22 cellular contexts compared by ENCODE assay signal in genomic region chr5:128477946-128478345, GRCh38.
DNase-seq lines count a peak whose midpoint lies in the region; ATAC-seq, FAIRE-seq and TF ChIP-seq lines count a peak whose summit lies in the region.
"Had no signal": no experiment of that assay in that cellular context is flagged by ENCODE, and none has a peak within 500 bp of the region (broad histone marks: within the 10 kb centered on the region; RNA-seq: fewer than 3 reads in every experiment).

No MANE protein-coding gene starts in this region.

- H3K4me3 Mint-ChIP-seq in astrocyte (ENCODE audit: unreplicated experiment), result no peak overlapping the region
- H3K4me3 Mint-ChIP-seq: CD14-positive monocyte; CD8-positive, alpha-beta memory T cell had no signal

- no peaks in the 10 kb centered on the region for H3K27me3 Mint-ChIP-seq in astrocyte (ENCODE audit: low read depth, unreplicated experiment)
- H3K27me3 Mint-ChIP-seq: CD8-positive, alpha-beta memory T cell had no signal

- peaks cover 0 to 23% (median 15%) of the 10 kb centered on the region in 10 experiments; a peak in 12 of 20 replicates for H3K4me1 ChIP-seq in BLaER1 treated with 17β-estradiol and CSF1 and Interleukin-3, amounts not matched to agents 10 nM and 100 nM
- H3K4me1 ChIP-seq in astrocyte (ENCODE audit: insufficient read depth, low read length) (no peaks in the 10 kb centered on the region), lung (ENCODE audit: control insufficient read depth in 2 of 2, insufficient read depth in 2 of 2, low read length in 2 of 2) (peaks cover 0 to 9% of the 10 kb centered on the region in 2 donors)
- H3K4me1 ChIP-seq: SJSA1 had no signal

- no peak overlapping the region for H2AFZ ChIP-seq in astrocyte (ENCODE audit: low read depth, low read length)

- FAIRE-seq in astrocyte (lab: Jason Lieb, UNC), result no peak
- FAIRE-seq: GM12891, H54, RCC 7860 had no signal

- H3K36me3 Mint-ChIP-seq in astrocyte (ENCODE audit: low read depth, unreplicated experiment), result no peaks in the 10 kb centered on the region
- H3K36me3 Mint-ChIP-seq: CD8-positive, alpha-beta memory T cell had no signal

- no peak overlapping the region for H3K4me3 ChIP-seq in BLaER1 treated with 17β-estradiol and CSF1 and Interleukin-3, amounts not matched to agents 10 nM and 100 nM
- H3K4me3 ChIP-seq in astrocyte (ENCODE audit: insufficient read depth, low read depth, low read length) (no peak overlapping the region), lung (no peak overlapping the region)
- H3K4me3 ChIP-seq: SJSA1 had no signal

- intact Hi-C loops in left cardiac atrium (cut with DNase I), result no loop called here

- no peak overlapping the region for H3K27ac Mint-ChIP-seq in astrocyte (ENCODE audit: unreplicated experiment)
- H3K27ac Mint-ChIP-seq: CD14-positive monocyte; CD8-positive, alpha-beta memory T cell had no signal

- H3K79me2 ChIP-seq in astrocyte (ENCODE audit: insufficient read depth, low read length), result no peaks in the 10 kb centered on the region

- no peaks in the 10 kb centered on the region for H3K27me3 ChIP-seq in BLaER1 treated with 17β-estradiol and CSF1 and Interleukin-3, amounts not matched to agents 10 nM and 100 nM
- H3K27me3 ChIP-seq in astrocyte (ENCODE audit: insufficient read depth, low read length) (no peaks in the 10 kb centered on the region), lung (ENCODE audit: control insufficient read depth, insufficient read depth) (no peaks in the 10 kb centered on the region)
- H3K27me3 ChIP-seq: SJSA1 had no signal

- H3K27ac ChIP-seq in BLaER1 treated with 17β-estradiol and CSF1 and Interleukin-3, amounts not matched to agents 10 nM and 100 nM, result no peak overlapping the region
- H3K27ac ChIP-seq in astrocyte (ENCODE audit: low read depth, low read length), result no peak overlapping the region
- H3K27ac ChIP-seq in lung (ENCODE audit: low read depth in 1 of 2, low read length in 1 of 2), result peak overlapping the region in 1 of 2 donors; percentile 72
- H3K27ac ChIP-seq: SJSA1 had no signal

- DNase-seq in astrocyte (ENCODE audit: low read depth) (peak; percentile 27), left cardiac atrium (no peak), lung (ENCODE audit: low spot score) (peak; percentile 32), NAMALWA (ENCODE audit: low spot score) (no peak)
- DNase-seq: Calu3; CD8-positive, alpha-beta memory T cell; DMS79 treated with DMSO at 0.1 percent for 48 hours; GF-D8; NCI-H1092; NCI-H1417 treated with DMSO at 0.1 percent for 48 hours; NCI-H1694 treated with DMSO at 0.1 percent for 48 hours; NCI-H2081; NCI-H524; NCI-H748 treated with DMSO at 0.1 percent for 48 hours had no signal

- H3K36me3 ChIP-seq in BLaER1 treated with 17β-estradiol and CSF1 and Interleukin-3, amounts not matched to agents 10 nM and 100 nM, result no peaks in the 10 kb centered on the region
- H3K36me3 ChIP-seq in astrocyte (ENCODE audit: insufficient read depth, low read length), result no peaks in the 10 kb centered on the region
- H3K36me3 ChIP-seq in lung (ENCODE audit: control insufficient read depth in 2 of 2, insufficient read depth in 2 of 2, low read length in 2 of 2), result no peaks in the 10 kb centered on the region
- H3K36me3 ChIP-seq: SJSA1 had no signal

- H3K4me2 ChIP-seq in BLaER1 treated with 17β-estradiol and CSF1 and Interleukin-3, amounts not matched to agents 10 nM and 100 nM, result peak overlapping the region in 8 of 11 experiments; percentile 18 to 74 (median 50); a peak in 14 of 22 replicates
- H3K4me2 ChIP-seq in astrocyte (ENCODE audit: low read length), result no peak overlapping the region

- TF ChIP-seq CTCF in astrocyte (IDR thresholded peaks at IDR 0.05; ENCODE audit: insufficient read depth, low read depth, low read length), result no peak
- TF ChIP-seq CTCF in lung (IDR thresholded peaks at IDR 0.05; ENCODE audit: control extremely low read depth, extremely low read depth), result no peak

- no peaks in the 10 kb centered on the region for H3K4me1 Mint-ChIP-seq in astrocyte (ENCODE audit: low read depth, unreplicated experiment)
- H3K4me1 Mint-ChIP-seq: CD14-positive monocyte; CD8-positive, alpha-beta memory T cell had no signal

- no peaks in the 10 kb centered on the region for H4K20me1 ChIP-seq in BLaER1 treated with 17β-estradiol and CSF1 and Interleukin-3, amounts not matched to agents 10 nM and 100 nM
- H4K20me1 ChIP-seq in astrocyte (ENCODE audit: insufficient read depth, low read length), result no peaks in the 10 kb centered on the region

- ATAC-seq in left cardiac atrium, result peak; percentile 38 to 44
- ATAC-seq in lung (ENCODE audit: insufficient read depth, low FRiP score), result peak; percentile 82
- ATAC-seq in HG03571 (IDR thresholded peaks at IDR 0.05; ENCODE audit: unreplicated experiment), result no peak
- no peak for ATAC-seq in HG03108 (IDR thresholded peaks at IDR 0.05; ENCODE audit: unreplicated experiment)

- H3K9me3 ChIP-seq in BLaER1 treated with 17β-estradiol and CSF1 and Interleukin-3, amounts not matched to agents 10 nM and 100 nM (replicated peaks in 1 of 11), result no peaks in the 10 kb centered on the region
- H3K9me3 ChIP-seq in astrocyte (ENCODE audit: insufficient read depth, low read depth, low read length), result no peaks in the 10 kb centered on the region
- no peaks in the 10 kb centered on the region for H3K9me3 ChIP-seq in lung (ENCODE audit: control insufficient read depth in 2 of 2, insufficient read depth in 1 of 2, low read length in 1 of 2)
- H3K9me3 ChIP-seq: SJSA1 had no signal

- 62 to 73% methylated on average over 5 of the region's 5 CpGs for WGBS in lung, 2 donors

- H3K9me3 Mint-ChIP-seq in astrocyte (ENCODE audit: unreplicated experiment), result no peaks in the 10 kb centered on the region

- no peak overlapping the region for H3K9ac ChIP-seq in BLaER1 treated with 17β-estradiol and CSF1 and Interleukin-3, amounts not matched to agents 10 nM and 100 nM
- no peak overlapping the region for H3K9ac ChIP-seq in astrocyte (ENCODE audit: low read length)

Comparison
In these comparisons a context has a peak if more than half of its experiments do, and no peak if none do; other contexts are left out.
1. DNase-seq: peak in astrocyte (single experiment) and lung (single experiment); none in left cardiac atrium (single experiment) and NAMALWA (single experiment).
2. ATAC-seq: peak in left cardiac atrium (2 of 2) and lung (single experiment); none in HG03571 (single experiment) and HG03108 (single experiment).